In the genomic region with DNA sequence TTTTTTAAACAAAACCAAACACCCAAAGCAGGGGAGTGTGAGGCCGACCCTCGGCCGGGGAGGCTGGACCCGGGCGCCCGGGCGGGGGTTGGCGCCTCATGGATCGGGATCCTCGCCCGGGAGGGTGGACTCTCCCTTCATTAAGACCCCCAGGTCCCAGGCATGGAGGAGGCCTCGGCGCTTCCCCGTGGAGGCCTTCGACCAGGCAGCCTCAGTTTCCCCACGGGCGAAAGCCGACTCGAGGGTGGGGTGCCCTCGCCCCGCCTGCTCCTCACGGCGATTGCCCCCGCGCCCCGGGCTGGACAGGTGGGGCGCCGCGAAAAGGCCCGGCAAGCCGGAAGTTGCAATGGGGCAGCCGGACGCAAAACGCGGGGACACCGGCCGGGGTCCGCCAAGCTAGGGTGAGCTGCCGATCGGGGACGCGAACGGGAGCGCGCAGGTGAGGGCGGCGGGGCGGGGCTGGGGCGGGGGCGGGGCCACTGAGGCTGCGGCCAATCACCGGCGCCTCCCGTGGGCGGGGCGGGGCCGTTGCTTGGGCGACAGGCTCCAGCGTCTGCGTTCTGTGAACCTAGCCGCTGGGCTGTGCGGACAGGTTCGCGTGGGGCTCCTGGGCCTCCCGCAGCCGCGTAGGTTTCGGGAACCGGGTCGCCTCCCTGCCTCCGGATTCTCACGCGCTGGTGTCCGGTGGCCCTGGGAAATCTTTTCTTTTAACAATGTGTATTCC, we compare ENCODE assay signal across 7 cellular contexts. TPM values are rescaled to one million over a fixed set of nuclear protein-coding genes. Genes with fewer than 3 reads are reported as not detected.
DNase-seq lines count a peak whose midpoint lies in the region; ATAC-seq and TF ChIP-seq lines count a peak whose summit lies in the region.

No MANE protein-coding gene starts in this region.

- H3K27me3 ChIP-seq in iPS-15b (ENCODE audit: control insufficient read depth, insufficient read depth, low read length) = no peaks in the 10 kb centered on the region

- DNase-seq in NCI-H2107 (lab: John Stamatoyannopoulos, UW) (peak; percentile 90), UCSD-AML1 (lab: John Stamatoyannopoulos, UW; ENCODE audit: unreplicated experiment) (peak; percentile 89), skeletal muscle cell (ENCODE audit: low read depth) (peak; percentile 58)

- TF ChIP-seq CTCF in brain (conservative IDR thresholded peaks at IDR 0.05) = no peak

- peaks cover 7% of the 10 kb centered on the region for H3K27me3 Mint-ChIP-seq in brain

- ATAC-seq in GM18520 (IDR thresholded peaks at IDR 0.05; ENCODE audit: unreplicated experiment) (peak; percentile 77), HG03039 (IDR thresholded peaks at IDR 0.05; ENCODE audit: unreplicated experiment) (peak; percentile 78)

- H3K4me3 ChIP-seq in iPS-15b (ENCODE audit: low read depth, low read length) (peak overlapping the region; percentile 68), skeletal muscle cell (ENCODE audit: low read depth, low read length) (peak overlapping the region; percentile 63)

- H3K27ac Mint-ChIP-seq in brain = peak overlapping the region; percentile 78 to 90 (median 82)

- no peaks in the 10 kb centered on the region for H3K4me1 ChIP-seq in iPS-15b (ENCODE audit: control insufficient read depth, insufficient read depth, low read length)

- peaks cover 26% of the 10 kb centered on the region for H3K4me1 Mint-ChIP-seq in brain

- H3K36me3 ChIP-seq in iPS-15b (ENCODE audit: control insufficient read depth, insufficient read depth, low read length) = no peaks in the 10 kb centered on the region

- no peaks in the 10 kb centered on the region for H3K9me3 ChIP-seq in iPS-15b (ENCODE audit: control insufficient read depth, insufficient read depth, low read length)

- peak overlapping the region; percentile 85 to 91 (median 89) for H3K4me3 Mint-ChIP-seq in brain

- no peaks in the 10 kb centered on the region for H3K9me3 Mint-ChIP-seq in brain

- H3K36me3 Mint-ChIP-seq in brain = no peaks in the 10 kb centered on the region

- H3K9ac ChIP-seq in iPS-15b (ENCODE audit: low read depth, low read length) = peak overlapping the region; percentile 83

RNA-seq across cellular contexts. Expression of a gene that starts 6.0 kb away (rescaled TPM):
- 25.2 TPM for polyA plus RNA-seq in brain (ENCODE audit: insufficient read depth, low read depth, low replicate concordance)

RNA-seq across cellular contexts. Expression of a gene that starts 7.3 kb away (rescaled TPM):
- not detected for polyA plus RNA-seq in brain (ENCODE audit: insufficient read depth, low read depth, low replicate concordance)

RNA-seq across cellular contexts. Expression of a gene that starts 28.5 kb away (rescaled TPM):
- 30.4 TPM for polyA plus RNA-seq in brain (ENCODE audit: insufficient read depth, low read depth, low replicate concordance)

RNA-seq across cellular contexts. Expression of a gene that starts 40.9 kb away (rescaled TPM):
- 10.6 TPM for polyA plus RNA-seq in brain (ENCODE audit: insufficient read depth, low read depth, low replicate concordance)

Comparison
In these comparisons a context has a peak if more than half of its experiments do, and no peak if none do; other contexts are left out.
1. Peak in every context shown above with its lines: DNase-seq, ATAC-seq and H3K4me3 ChIP-seq.